ENCODE assay signal across 1 cellular context in genomic region chr2:27085062-27085669, GRCh38.
TF ChIP-seq lines count a peak whose summit lies in the region.

No MANE protein-coding gene starts in this region.

TF ChIP-seq in A549, 52 proteins besides CTCF, POLR2A, EP300 and RAD21 (continued from another document):
- TF ChIP-seq, protein P1, sequence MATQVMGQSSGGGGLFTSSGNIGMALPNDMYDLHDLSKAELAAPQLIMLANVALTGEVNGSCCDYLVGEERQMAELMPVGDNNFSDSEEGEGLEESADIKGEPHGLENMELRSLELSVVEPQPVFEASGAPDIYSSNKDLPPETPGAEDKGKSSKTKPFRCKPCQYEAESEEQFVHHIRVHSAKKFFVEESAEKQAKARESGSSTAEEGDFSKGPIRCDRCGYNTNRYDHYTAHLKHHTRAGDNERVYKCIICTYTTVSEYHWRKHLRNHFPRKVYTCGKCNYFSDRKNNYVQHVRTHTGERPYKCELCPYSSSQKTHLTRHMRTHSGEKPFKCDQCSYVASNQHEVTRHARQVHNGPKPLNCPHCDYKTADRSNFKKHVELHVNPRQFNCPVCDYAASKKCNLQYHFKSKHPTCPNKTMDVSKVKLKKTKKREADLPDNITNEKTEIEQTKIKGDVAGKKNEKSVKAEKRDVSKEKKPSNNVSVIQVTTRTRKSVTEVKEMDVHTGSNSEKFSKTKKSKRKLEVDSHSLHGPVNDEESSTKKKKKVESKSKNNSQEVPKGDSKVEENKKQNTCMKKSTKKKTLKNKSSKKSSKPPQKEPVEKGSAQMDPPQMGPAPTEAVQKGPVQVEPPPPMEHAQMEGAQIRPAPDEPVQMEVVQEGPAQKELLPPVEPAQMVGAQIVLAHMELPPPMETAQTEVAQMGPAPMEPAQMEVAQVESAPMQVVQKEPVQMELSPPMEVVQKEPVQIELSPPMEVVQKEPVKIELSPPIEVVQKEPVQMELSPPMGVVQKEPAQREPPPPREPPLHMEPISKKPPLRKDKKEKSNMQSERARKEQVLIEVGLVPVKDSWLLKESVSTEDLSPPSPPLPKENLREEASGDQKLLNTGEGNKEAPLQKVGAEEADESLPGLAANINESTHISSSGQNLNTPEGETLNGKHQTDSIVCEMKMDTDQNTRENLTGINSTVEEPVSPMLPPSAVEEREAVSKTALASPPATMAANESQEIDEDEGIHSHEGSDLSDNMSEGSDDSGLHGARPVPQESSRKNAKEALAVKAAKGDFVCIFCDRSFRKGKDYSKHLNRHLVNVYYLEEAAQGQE (IDR thresholded peaks at IDR 0.05): no peak
TF ChIP-seq in A549: peak in this region for 1.
